8 cellular contexts compared by ENCODE assay signal in genomic region chr2:169141713-169142352, GRCh38.
DNase-seq lines count a peak whose midpoint lies in the region; ATAC-seq and TF ChIP-seq lines count a peak whose summit lies in the region.

No MANE protein-coding gene starts in this region.

- ATAC-seq in DND-41 (ENCODE audit: insufficient read depth, low read depth): peak; percentile 78
- ATAC-seq in GM21825 (IDR thresholded peaks at IDR 0.05; ENCODE audit: unreplicated experiment): peak; percentile 73
- peak; percentile 74 for ATAC-seq in WTC11
- ATAC-seq in GM19467 (IDR thresholded peaks at IDR 0.05; ENCODE audit: unreplicated experiment): no peak

- H3K4me1 Mint-ChIP-seq in WTC11: peaks cover 43% of the 10 kb centered on the region

- no peak overlapping the region for H3K27ac Mint-ChIP-seq in WTC11

- H4K20me1 ChIP-seq in DND-41 (ENCODE audit: insufficient read depth, low read length): no peaks in the 10 kb centered on the region

- DNase-seq in DND-41 (peak; percentile 60), NCI-H1694 (lab: John Stamatoyannopoulos, UW) (peak; percentile 76), WTC11 (ENCODE audit: low spot score) (peak; percentile 78), left kidney (ENCODE audit: low read depth, low spot score) (peak; percentile 51)
- DNase-seq in central memory CD4-positive, alpha-beta T cell: peak; percentile 44
- DNase-seq in stimulated activated CD4-positive, alpha-beta T cell treated with anti-CD3 and anti-CD28 coated beads, TNF-alpha, amount 100 ng/mL, for 4 hours (ENCODE audit: low read depth in 3 of 3): peak; percentile 14 to 32 (median 29)

- no peak overlapping the region for H3K4me3 ChIP-seq in DND-41 (ENCODE audit: low read depth in 1 of 2, low read length in 2 of 2)

- H3K36me3 ChIP-seq in DND-41 (ENCODE audit: insufficient read depth, low read length): no peaks in the 10 kb centered on the region

- H3K9me3 ChIP-seq in DND-41 (ENCODE audit: insufficient read depth, low read length, severe bottlenecking): no peaks in the 10 kb centered on the region

- no peak overlapping the region for H3K4me3 Mint-ChIP-seq in WTC11

- H3K9ac ChIP-seq in DND-41 (ENCODE audit: low read depth, low read length): no peak overlapping the region

- peaks cover 13% of the 10 kb centered on the region for H3K27me3 ChIP-seq in DND-41 (ENCODE audit: insufficient read depth, low read length, poor library complexity)

- H3K4me2 ChIP-seq in DND-41 (ENCODE audit: insufficient read depth, low read length): no peak overlapping the region

- CTCF ChIA-PET in WTC11 (lab: Charles Lee): interaction anchor here (0.7 to 6.9 kb wide), 23 partner anchors 8 to 195 kb away, joined by 3 to 90 read pairs (median 3); no protein-coding TSS in a partner anchor

- TF ChIP-seq CTCF in DND-41 (IDR thresholded peaks at IDR 0.05; ENCODE audit: borderline replicate concordance, extremely low read depth, low read length, poor library complexity, severe bottlenecking): peak; percentile 89
- TF ChIP-seq CTCF in WTC11 (IDR thresholded peaks at IDR 0.05): peak; percentile 79

- H2AFZ ChIP-seq in DND-41 (ENCODE audit: low read depth, low read length): no peak overlapping the region

- no peaks in the 10 kb centered on the region for H3K36me3 Mint-ChIP-seq in WTC11

- H3K9me3 Mint-ChIP-seq in WTC11: no peaks in the 10 kb centered on the region

- H3K4me1 ChIP-seq in DND-41 (ENCODE audit: insufficient read depth, low read length): no peaks in the 10 kb centered on the region

- POLR2A ChIA-PET in WTC11 (lab: Charles Lee): no interaction called here

- H3K79me2 ChIP-seq in DND-41 (ENCODE audit: insufficient read depth, low read length): no peaks in the 10 kb centered on the region

- H3K27ac ChIP-seq in DND-41 (ENCODE audit: low read length): no peak overlapping the region

- H3K27me3 Mint-ChIP-seq in WTC11 (ENCODE audit: low read depth): no peaks in the 10 kb centered on the region

TF ChIP-seq in WTC11, 78 proteins besides CTCF, POLR2A, EP300 and RAD21:
- TF ChIP-seq PRRX2 (CRISPR knock-in tag; IDR thresholded peaks at IDR 0.05): no peak
- TF ChIP-seq STAT6 (CRISPR knock-in tag; conservative IDR thresholded peaks at IDR 0.05; ENCODE audit: low read depth): no peak
- no peak for TF ChIP-seq NR2C2 (CRISPR knock-in tag; IDR thresholded peaks at IDR 0.05)
- TF ChIP-seq ZNF263 (CRISPR knock-in tag; IDR thresholded peaks at IDR 0.05; ENCODE audit: low read depth): no peak
- no peak for TF ChIP-seq RORB (CRISPR knock-in tag; IDR thresholded peaks at IDR 0.05)
- no peak for TF ChIP-seq OVOL2 (CRISPR knock-in tag; IDR thresholded peaks at IDR 0.05; ENCODE audit: borderline replicate concordance)
TF ChIP-seq in WTC11: peak in this region for 0.
